37 cellular contexts compared by ENCODE assay signal in genomic region chr11:19284881-19285280, GRCh38.
"Had no signal": no experiment of that assay in that cellular context is flagged by ENCODE, and none has a peak within 500 bp of the region (broad histone marks: within the 10 kb centered on the region; RNA-seq: fewer than 3 reads in every experiment).

No MANE protein-coding gene starts in this region.

- H3K4me3 ChIP-seq: ascending aorta, cardiac muscle cell, MG63, Peyer's patch, SJSA1 had no signal

- H3K4me2 ChIP-seq: SK-N-SH had no signal

- H3K27me3 ChIP-seq: ascending aorta, cardiac muscle cell, MG63, Peyer's patch, SJSA1 had no signal

- H3K4me3 Mint-ChIP-seq: activated B cell treated with CpG ODN at 0.5 μM for 24 hours; activated CD4-positive, alpha-beta memory T cell treated with anti-CD3 and anti-CD28 coated beads, Interleukin-2, amount 10 ng/mL, durations not matched to agents 7 days and 5 days; activated CD8-positive, alpha-beta memory T cell treated with anti-CD3 and anti-CD28 coated beads, Interleukin-2, amount 10 ng/mL, durations not matched to agents 7 days and 5 days; activated naive CD8-positive, alpha-beta T cell treated with anti-CD3 and anti-CD28 coated beads, Interleukin-2, amount 10 ng/mL, durations not matched to agents 7 days and 5 days; T-helper 1 cell treated with Interleukin-12 subunit alpha and Interleukin-12 subunit beta and Interleukin-4 antibody, amounts not matched to agents 30 μg/mL and 1 μg/mL, for 36 hours had no signal

- ATAC-seq: activated CD8-positive, alpha-beta memory T cell treated with anti-CD3 and anti-CD28 coated beads, Interleukin-2, amount 10 ng/mL, durations not matched to agents 7 days and 5 days; PC-3 had no signal

- H3K9ac ChIP-seq: SK-N-SH had no signal

- H3K27ac ChIP-seq: ascending aorta, cardiac muscle cell, Peyer's patch, SJSA1, VCaP had no signal

- H3K27ac Mint-ChIP-seq: activated B cell treated with CpG ODN at 0.5 μM for 24 hours; activated CD4-positive, alpha-beta memory T cell treated with anti-CD3 and anti-CD28 coated beads, Interleukin-2, amount 10 ng/mL, durations not matched to agents 7 days and 5 days; activated CD8-positive, alpha-beta memory T cell treated with anti-CD3 and anti-CD28 coated beads, Interleukin-2, amount 10 ng/mL, durations not matched to agents 7 days and 5 days; activated naive CD8-positive, alpha-beta T cell treated with anti-CD3 and anti-CD28 coated beads, Interleukin-2, amount 10 ng/mL, durations not matched to agents 7 days and 5 days; T-helper 1 cell treated with Interleukin-12 subunit alpha and Interleukin-12 subunit beta and Interleukin-4 antibody, amounts not matched to agents 30 μg/mL and 1 μg/mL, for 36 hours had no signal

- H3K9me3 Mint-ChIP-seq: activated B cell treated with CpG ODN at 0.5 μM for 24 hours; activated CD4-positive, alpha-beta memory T cell treated with anti-CD3 and anti-CD28 coated beads, Interleukin-2, amount 10 ng/mL, durations not matched to agents 7 days and 5 days; activated naive CD8-positive, alpha-beta T cell treated with anti-CD3 and anti-CD28 coated beads, Interleukin-2, amount 10 ng/mL, durations not matched to agents 7 days and 5 days; central memory CD8-positive, alpha-beta T cell; T-helper 1 cell treated with Interleukin-12 subunit alpha and Interleukin-12 subunit beta and Interleukin-4 antibody, amounts not matched to agents 30 μg/mL and 1 μg/mL, for 36 hours had no signal

- H3K36me3 Mint-ChIP-seq: activated CD8-positive, alpha-beta memory T cell treated with anti-CD3 and anti-CD28 coated beads, Interleukin-2, amount 10 ng/mL, durations not matched to agents 7 days and 5 days; activated naive CD8-positive, alpha-beta T cell treated with anti-CD3 and anti-CD28 coated beads, Interleukin-2, amount 10 ng/mL, durations not matched to agents 7 days and 5 days had no signal

- H3K36me3 ChIP-seq: ascending aorta, cardiac muscle cell, MG63, Peyer's patch, SJSA1 had no signal

- H3K9me3 ChIP-seq: ascending aorta, MG63, Peyer's patch, SJSA1, SK-N-SH had no signal

- DNase-seq: activated B cell treated with CpG ODN at 0.5 μM for 24 hours; activated CD4-positive, alpha-beta memory T cell treated with anti-CD3 and anti-CD28 coated beads, Interleukin-2, amount 10 ng/mL, durations not matched to agents 7 days and 5 days; activated CD4-positive, alpha-beta T cell treated with anti-CD3 and anti-CD28 coated beads for 4 hours; activated CD4-positive, CD25-positive, alpha-beta regulatory T cell treated with anti-CD3 and anti-CD28 coated beads, Interleukin-2, amount 50 U/mL, for 72 hours; activated CD8-positive, alpha-beta memory T cell treated with anti-CD3 and anti-CD28 coated beads for 24 hours; activated CD8-positive, alpha-beta memory T cell treated with anti-CD3 and anti-CD28 coated beads, Interleukin-2, amount 10 ng/mL, durations not matched to agents 7 days and 5 days; activated CD8-positive, alpha-beta memory T cell treated with anti-CD3 and anti-CD28 coated beads, Interleukin-2, amount 50 U/mL, for 48 hours; activated effector memory CD4-positive, alpha-beta T cell treated with Interleukin-2 at 50 U/mL for 16 hours; activated naive CD4-positive, alpha-beta T cell; activated naive CD4-positive, alpha-beta T cell treated with anti-CD3 and anti-CD28 coated beads, Interleukin-2, amount 50 U/mL, for 16 hours; activated naive CD8-positive, alpha-beta T cell treated with anti-CD3 and anti-CD28 coated beads, Interleukin-2, amount 10 ng/mL, durations not matched to agents 7 days and 5 days; activated T-cell treated with anti-CD3 and anti-CD28 coated beads, Interleukin-2, amount 50 U/mL, for 48 hours; amygdala; Karpas-422; KBM-7; MG63; NCI-H1048; NCI-H1105 treated with DMSO at 0.1 percent for 48 hours; NCI-H1436; NCI-H1694 treated with DMSO at 0.1 percent for 48 hours; NCI-H2029; NCI-H2171; NCI-H446; NCI-H524; NK-92 treated with Interleukin-12 subunit alpha and Interleukin-12 subunit beta, amount 100 ng/mL, for 24 hours; PC-3; Peyer's patch; RPMI8226; SHP77 treated with DMSO at 0.1 percent for 48 hours; SK-N-SH; T-helper 9 cell had no signal

- H3K4me1 ChIP-seq: ascending aorta, Peyer's patch, SJSA1 had no signal

- H3K27me3 Mint-ChIP-seq: activated B cell treated with CpG ODN at 0.5 μM for 24 hours; central memory CD8-positive, alpha-beta T cell had no signal
